Comparison of ENCODE assay signal across 8 cellular contexts in the genomic region with DNA sequence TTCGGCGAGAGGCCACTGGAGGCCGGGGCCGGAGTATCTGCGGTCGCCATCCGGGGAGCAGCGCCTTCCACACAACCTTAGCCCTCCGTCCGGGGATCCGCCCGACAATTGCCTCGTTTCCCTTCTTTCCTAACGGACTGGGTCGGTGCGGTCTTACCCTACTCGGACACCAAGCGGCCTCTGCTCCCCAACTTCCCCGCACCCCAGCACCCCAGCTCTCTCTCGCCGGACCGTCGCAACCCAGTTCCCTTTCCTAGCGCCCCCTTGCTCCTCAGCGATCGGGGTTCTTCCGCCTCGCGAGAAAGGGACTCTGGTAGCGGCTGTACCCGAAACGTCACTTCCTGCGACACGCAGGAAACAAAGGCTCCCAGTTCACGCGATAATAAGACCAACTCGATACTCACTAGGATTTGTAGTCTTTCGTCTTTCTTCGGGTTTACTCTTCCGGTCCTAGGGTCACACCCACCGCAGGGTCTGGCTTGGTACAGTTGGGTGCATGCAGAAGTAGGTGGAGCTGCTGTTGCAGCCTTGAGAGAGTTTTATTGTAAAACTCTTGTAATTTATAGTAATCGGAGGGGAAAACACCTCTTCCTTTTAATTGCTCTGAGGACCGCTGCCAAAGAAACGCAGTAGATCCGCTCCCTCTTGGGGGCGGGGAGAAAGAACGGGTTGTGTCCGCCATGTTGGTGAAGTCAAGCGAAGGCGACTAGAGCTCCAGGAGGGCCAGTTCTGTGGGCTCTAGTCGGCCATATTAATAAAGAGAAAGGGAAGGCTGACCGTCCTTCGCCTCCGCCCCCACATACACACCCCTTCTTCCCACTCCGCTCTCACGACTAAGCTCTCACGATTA. TPM values are rescaled to one million over a fixed set of nuclear protein-coding genes. Genes with fewer than 3 reads are reported as not detected.
DNase-seq lines count a peak whose midpoint lies in the region; ATAC-seq, FAIRE-seq and TF ChIP-seq lines count a peak whose summit lies in the region.

Gene THAP2 (plus strand): TSS at position 741 of the 850 bp plus-strand sequence. CDS start 209 bp downstream, outside the sequence.
Gene ZFC3H1 (minus strand): TSS at position 288 of the 850 bp plus-strand sequence. CDS start 238 bp downstream, at position 50.

- H3K27me3 ChIP-seq in left ventricle myocardium inferior (ENCODE audit: low read depth) = no peaks in the 10 kb centered on the region

- H3K9me3 Mint-ChIP-seq in T-cell (peaks cover 0 to 4% (median 0%) of the 10 kb centered on the region in 3 donors), progenitor cell of endocrine pancreas (ENCODE audit: low read depth) (no peaks in the 10 kb centered on the region)

- DNase-seq in GM12892 (ENCODE audit: insufficient read length) = peak; percentile 63
- DNase-seq in NCI-H1436 treated with DMSO at 0.1 percent for 48 hours (lab: John Stamatoyannopoulos, UW) = peak; percentile 97
- DNase-seq in T-cell = peak; percentile 79 to 96 (median 91)
- DNase-seq in amniotic stem cell (lab: John Stamatoyannopoulos, UW) = peak; percentile 99
- peak; percentile 92 for DNase-seq in left ventricle myocardium inferior
- DNase-seq in progenitor cell of endocrine pancreas (ENCODE audit: low spot score, unreplicated experiment) = peak; percentile 78

- H3K36me3 ChIP-seq in left ventricle myocardium inferior = peaks cover 15% of the 10 kb centered on the region
- no peaks in the 10 kb centered on the region for H3K36me3 ChIP-seq in urinary bladder (ENCODE audit: insufficient read depth)

- TF ChIP-seq POLR2A in GM12892 (IDR thresholded peaks at IDR 0.05; ENCODE audit: low read depth, low read length) = peak; percentile 86

- H3K4me3 ChIP-seq in left ventricle myocardium inferior (peak within 1 kb of the TSS; percentile 82), urinary bladder (ENCODE audit: low read depth, low read length) (peak within 1 kb of the TSS; percentile 74)

- no peaks in the 10 kb centered on the region for H3K27me3 Mint-ChIP-seq in T-cell
- H3K27me3 Mint-ChIP-seq in progenitor cell of endocrine pancreas = no peaks in the 10 kb centered on the region

- CTCF ChIA-PET in T-cell (lab: Charles Lee) = interaction anchor here (0.7 to 3.5 kb wide), 13 partner anchors 19 to 183 kb away, joined by 3 to 46 read pairs (median 4); partner anchors contain the start of genes TMEM19 (in 2 of the 2) and RAB21 (in 1 of the 2)

- FAIRE-seq in GM12892 (lab: Jason Lieb, UNC) = peak; percentile 98

- H3K4me1 Mint-ChIP-seq in T-cell (peaks cover 55 to 64% (median 59%) of the 10 kb centered on the region in 3 donors), progenitor cell of endocrine pancreas (ENCODE audit: low read depth) (peaks cover 22% of the 10 kb centered on the region)

- POLR2A ChIA-PET in T-cell (lab: Charles Lee) = interaction anchor here (0.5 to 3.2 kb wide), 17 partner anchors 10 to 213 kb away, joined by 3 to 57 read pairs (median 4); partner anchors contain the start of genes RAB21 (in 2 of the 2), TMEM19 (in 2 of the 2) and TBC1D15 (in 1 of the 2)

- TF ChIP-seq CTCF in left ventricle myocardium inferior (IDR thresholded peaks at IDR 0.05; ENCODE audit: borderline replicate concordance) = peak; percentile 44
- TF ChIP-seq CTCF in progenitor cell of endocrine pancreas (IDR thresholded peaks at IDR 0.05; ENCODE audit: unreplicated experiment) = peak; percentile 15

- WGBS in urinary bladder = under 1% methylated on average over 57 of the region's 57 CpGs

- H3K9me3 ChIP-seq in left ventricle myocardium inferior (replicated peaks) = no peaks in the 10 kb centered on the region

- H3K27ac Mint-ChIP-seq in T-cell (peak within 1 kb of the TSS; percentile 93 to 99), progenitor cell of endocrine pancreas (peak within 1 kb of the TSS; percentile 100)

- peaks cover 57% of the 10 kb centered on the region for H3K4me1 ChIP-seq in left ventricle myocardium inferior
- H3K4me1 ChIP-seq in urinary bladder (ENCODE audit: insufficient read depth) = peaks cover 2% of the 10 kb centered on the region

- H3K36me3 Mint-ChIP-seq in T-cell (peaks cover 26% of the 10 kb centered on the region), progenitor cell of endocrine pancreas (ENCODE audit: insufficient read depth) (peaks cover 16% of the 10 kb centered on the region)

- H3K27ac ChIP-seq in left ventricle myocardium inferior (replicated peaks) = peak within 1 kb of the TSS; percentile 95
- H3K27ac ChIP-seq in urinary bladder (ENCODE audit: low read depth) = peak within 1 kb of the TSS; percentile 96

- intact Hi-C loops in left ventricle myocardium inferior (cut with micrococcal nuclease) = no loop called here

- H3K4me3 Mint-ChIP-seq in T-cell (peak within 1 kb of the TSS; percentile 93 to 100 (median 98)), progenitor cell of endocrine pancreas (ENCODE audit: low read depth) (peak within 1 kb of the TSS; percentile 99)

- ATAC-seq in HG02852 (IDR thresholded peaks at IDR 0.05; ENCODE audit: unreplicated experiment) (peak; percentile 88), T-cell (replicated peaks in 1 of 4) (peak; percentile 85 to 89 (median 88))

RNA-seq across cellular contexts. Expression of gene THAP2, which starts in this region (rescaled TPM):
- polyA plus RNA-seq in GM12892 (2012; ENCODE audit: missing spikeins) = 5.7 TPM
- total RNA-seq in T-cell (10 to 100 TPM in 2 of 5 donors, 1 to 10 TPM in 3; 8.3 to 23.1 (median 8.6) TPM), left ventricle myocardium inferior (6.6 TPM), progenitor cell of endocrine pancreas (7.0 and 8.9 TPM in 2 replicates), urinary bladder (15.9 TPM)
- 3.1 TPM for polyA plus RNA-seq in urinary bladder

RNA-seq across cellular contexts. Expression of gene ZFC3H1, which starts in this region (rescaled TPM):
- 32.8 TPM for polyA plus RNA-seq in GM12892 (2012; ENCODE audit: missing spikeins)
- total RNA-seq in T-cell (100 to 1,000 TPM in 3 of 5 donors, 10 to 100 TPM in 2; 85.5 to 146 (median 106) TPM), left ventricle myocardium inferior (18.3 TPM), progenitor cell of endocrine pancreas (52.5 and 54.7 TPM in 2 replicates), urinary bladder (109 TPM)
- 16.9 TPM for polyA plus RNA-seq in urinary bladder

Comparison
In these comparisons a context has a peak if more than half of its experiments do, and no peak if none do; other contexts are left out.
1. Peak in every context shown above with its lines: DNase-seq, ATAC-seq, H3K4me3 ChIP-seq and H3K27ac ChIP-seq.